ENCODE assay signal across 1 cellular context in genomic region chr7:151590801-151591771, GRCh38.
TF ChIP-seq lines count a peak whose summit lies in the region.

No MANE protein-coding gene starts in this region.

TF ChIP-seq in GM12878, 131 proteins besides CTCF, POLR2A, EP300 and RAD21 (continued from another document):
- no peak for TF ChIP-seq RELB (IDR thresholded peaks at IDR 0.05; ENCODE audit: low read depth)
- no peak for TF ChIP-seq FOXK2 (IDR thresholded peaks at IDR 0.05)
- no peak for TF ChIP-seq ETV6 (conservative IDR thresholded peaks at IDR 0.05 in 1 of 2, IDR thresholded peaks at IDR 0.05 in 1 of 2; ENCODE audit: borderline replicate concordance in 1 of 2, low read depth in 1 of 2)
- TF ChIP-seq ESRRA (IDR thresholded peaks at IDR 0.05; ENCODE audit: low read length): no peak
- TF ChIP-seq PML (IDR thresholded peaks at IDR 0.05; ENCODE audit: low read length): no peak
- TF ChIP-seq KDM1A (IDR thresholded peaks at IDR 0.05; ENCODE audit: borderline replicate concordance): no peak
TF ChIP-seq in GM12878: peak in this region for 0.
